Comparison of ENCODE assay signal across 21 cellular contexts in genomic region chr4:159296061-159296460, GRCh38.
DNase-seq lines count a peak whose midpoint lies in the region; ATAC-seq and TF ChIP-seq lines count a peak whose summit lies in the region.
"Had no signal": no experiment of that assay in that cellular context is flagged by ENCODE, and none has a peak within 500 bp of the region (broad histone marks: within the 10 kb centered on the region; RNA-seq: fewer than 3 reads in every experiment).

No MANE protein-coding gene starts in this region.

- DNase-seq in DMS53 (lab: John Stamatoyannopoulos, UW) (peak; percentile 66), M059J (ENCODE audit: low read depth) (peak; percentile 67), choroid plexus epithelial cell (ENCODE audit: low read depth) (peak; percentile 58), kidney tubule cell (ENCODE audit: low spot score) (peak; percentile 50), mesenteric fat pad (ENCODE audit: low spot score) (no peak), Karpas-422 (no peak), retina (no peak)
- DNase-seq: activated CD4-positive, alpha-beta T cell treated with anti-CD3 and anti-CD28 coated beads, Interleukin-2, amount 50 U/mL, for 48 hours; aorta; C1 segment of cervical spinal cord; effector memory CD8-positive, alpha-beta T cell; GOT3; heart right ventricle; NCI-H1930; NCI-H748 treated with DMSO at 0.1 percent for 48 hours; SHP77 treated with DMSO at 0.1 percent for 48 hours; stimulated activated CD4-positive, alpha-beta T cell treated with anti-CD3 and anti-CD28 coated beads, Interleukin-4, amount 100 ng/mL, for 1 hour; tibial artery had no signal

- TF ChIP-seq CTCF in choroid plexus epithelial cell (conservative IDR thresholded peaks at IDR 0.05; ENCODE audit: low read depth, low read length) = no peak

- no peaks in the 10 kb centered on the region for H4K20me1 ChIP-seq in Karpas-422 (ENCODE audit: insufficient read depth, low read depth, low read length)

- H3K27me3 ChIP-seq in Karpas-422 (ENCODE audit: low read length) = no peaks in the 10 kb centered on the region
- H3K27me3 ChIP-seq: heart right ventricle, right atrium auricular region, tibial artery had no signal

- H3K4me1 ChIP-seq in Karpas-422 (ENCODE audit: low read length) = no peaks in the 10 kb centered on the region

- H3K9me3 ChIP-seq in Karpas-422 (ENCODE audit: low read length) = no peaks in the 10 kb centered on the region
- H3K9me3 ChIP-seq: heart right ventricle, right atrium auricular region, tibial artery had no signal

- H2AFZ ChIP-seq in Karpas-422 (ENCODE audit: low read length) = no peak overlapping the region

- H3K36me3 ChIP-seq in Karpas-422 (ENCODE audit: insufficient read depth, low read length) = no peaks in the 10 kb centered on the region
- H3K36me3 ChIP-seq: heart right ventricle, right atrium auricular region, tibial artery had no signal

- no peaks in the 10 kb centered on the region for H3K9me2 ChIP-seq in Karpas-422 (replicated peaks; ENCODE audit: insufficient read depth, low read length)

- no peak for ATAC-seq in GM19023 (IDR thresholded peaks at IDR 0.05; ENCODE audit: unreplicated experiment)
- ATAC-seq: effector memory CD8-positive, alpha-beta T cell; heart right ventricle; natural killer cell treated with Interleukin-12 subunit alpha and Interleukin-12 subunit beta and Interleukin-15 and Interleukin-18, amount 100 ng/mL, for 72 hours had no signal

- no peak overlapping the region for H3K4me3 ChIP-seq in choroid plexus epithelial cell (ENCODE audit: low read depth, low read length)
- no peak overlapping the region for H3K4me3 ChIP-seq in Karpas-422 (ENCODE audit: low read length)
- H3K4me3 ChIP-seq: heart right ventricle, right atrium auricular region, tibial artery had no signal

- H3K9ac ChIP-seq in Karpas-422 (ENCODE audit: low read length) = no peak overlapping the region

- no peak overlapping the region for H3K27ac ChIP-seq in Karpas-422 (ENCODE audit: low read length)
- H3K27ac ChIP-seq: heart right ventricle, right atrium auricular region, tibial artery had no signal

- no peak overlapping the region for H3K4me2 ChIP-seq in Karpas-422 (ENCODE audit: low read depth, low read length, poor library complexity, severe bottlenecking)

- no peaks in the 10 kb centered on the region for H3K79me2 ChIP-seq in Karpas-422 (ENCODE audit: low read length)

Comparison
In these comparisons a context has a peak if more than half of its experiments do, and no peak if none do; other contexts are left out.
1. DNase-seq: peak in DMS53 (single experiment), M059J (single experiment), choroid plexus epithelial cell (single experiment) and kidney tubule cell (single experiment); none in mesenteric fat pad (single experiment), Karpas-422 (single experiment) and retina (single experiment).